In the genomic region with DNA sequence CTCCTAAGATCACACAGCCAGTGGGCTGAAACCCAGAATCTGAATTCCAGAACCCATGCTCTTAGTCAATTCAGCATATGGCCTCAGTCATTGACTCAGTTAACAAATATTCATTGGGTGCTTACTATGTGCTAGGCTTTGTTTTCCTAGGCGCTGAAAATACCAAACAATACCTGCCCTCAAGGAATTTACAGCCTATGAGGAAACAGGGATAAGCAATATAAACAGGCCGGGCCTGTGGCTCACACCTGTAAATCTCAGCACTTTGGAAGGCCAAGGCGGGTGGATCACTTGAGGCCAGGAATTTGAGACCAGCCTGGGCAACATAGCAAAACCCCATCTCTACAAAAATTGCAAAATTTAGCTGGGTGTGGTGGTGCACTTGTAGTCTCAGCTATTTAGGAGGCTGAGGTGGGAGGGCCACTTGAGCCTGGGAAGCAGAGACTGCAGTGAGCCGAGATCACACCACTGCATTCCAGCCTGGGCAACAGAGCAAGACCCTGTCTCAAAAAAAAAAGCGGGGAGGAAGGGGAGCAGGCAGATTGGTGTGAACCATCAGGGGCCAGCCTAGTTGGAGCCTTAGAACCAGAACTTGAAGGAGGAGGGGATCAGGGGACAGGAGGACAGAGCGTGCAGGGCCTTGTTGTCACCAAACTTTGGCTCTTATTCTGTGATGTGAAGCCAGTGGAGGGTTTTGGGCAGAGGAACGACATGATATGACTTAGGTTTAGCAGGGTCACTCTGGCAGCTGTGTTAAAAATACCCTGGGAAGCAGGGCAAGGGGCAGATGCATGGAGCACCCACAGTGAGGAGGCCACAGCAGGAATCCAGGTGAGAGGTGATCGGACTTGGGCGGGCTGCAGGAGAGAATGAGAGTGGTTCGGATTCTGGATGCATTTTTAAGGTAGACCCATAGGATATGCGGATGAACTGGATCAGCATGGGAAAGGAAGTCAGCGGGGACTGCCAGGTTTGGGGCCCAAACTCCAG, we compare ENCODE assay signal across 15 cellular contexts. TPM values are rescaled to one million over a fixed set of nuclear protein-coding genes. Genes with fewer than 3 reads are reported as not detected.
DNase-seq lines count a peak whose midpoint lies in the region; ATAC-seq and TF ChIP-seq lines count a peak whose summit lies in the region.
"Had no signal": no experiment of that assay in that cellular context is flagged by ENCODE, and none has a peak within 500 bp of the region (broad histone marks: within the 10 kb centered on the region; RNA-seq: fewer than 3 reads in every experiment).

No MANE protein-coding gene starts in this region.

- ATAC-seq in IMR-90 (ENCODE audit: low read depth) (no peak), left colon (peak; percentile 52), HG03442 (IDR thresholded peaks at IDR 0.05; ENCODE audit: unreplicated experiment) (no peak), GM19328 (IDR thresholded peaks at IDR 0.05; ENCODE audit: unreplicated experiment) (no peak)
- ATAC-seq: natural killer cell had no signal

- DNase-seq in IMR-90 (no peak), coronary artery (ENCODE audit: low spot score) (peak; percentile 16), left colon (no peak), spleen (no peak), NCI-H1436 (lab: John Stamatoyannopoulos, UW) (no peak), NK-92 (lab: John Stamatoyannopoulos, UW; ENCODE audit: unreplicated experiment) (no peak)
- DNase-seq: activated CD4-positive, CD25-positive, alpha-beta regulatory T cell; CD4-positive, alpha-beta T cell; glutamatergic neuron; natural killer cell; NCI-H446; SHP77 treated with DMSO at 0.1 percent for 48 hours; substantia nigra had no signal

- H2AK5ac ChIP-seq in IMR-90 (ENCODE audit: low read depth, low read length): no peak overlapping the region

- H3K36me3 ChIP-seq in IMR-90 (ENCODE audit: control insufficient read depth, insufficient read depth, low read length) (no peaks in the 10 kb centered on the region), spleen (peaks cover 0 to 44% (median 15%) of the 10 kb centered on the region in 6 donors)

- H2AK9ac ChIP-seq in IMR-90 (replicated peaks; ENCODE audit: low read depth, low read length, poor library complexity): no peak overlapping the region

- intact Hi-C loops in IMR-90 (cut with micrococcal nuclease): no loop called here
- intact Hi-C loops in left colon (cut with DNase I, micrococcal nuclease): no loop called here
- intact Hi-C loops in spleen (cut with DNase I; ENCODE audit: low total_unique reads): no loop called here

- no peak overlapping the region for H3K9ac ChIP-seq in IMR-90 (ENCODE audit: low read depth, low read length)

- no peak overlapping the region for H3K18ac ChIP-seq in IMR-90 (ENCODE audit: low read depth, low read length)

- no peak overlapping the region for H3K56ac ChIP-seq in IMR-90 (ENCODE audit: extremely low read depth, insufficient read depth, low read length)

- no peak overlapping the region for H4K5ac ChIP-seq in IMR-90 (ENCODE audit: low read depth, low read length)

- H4K8ac ChIP-seq in IMR-90 (ENCODE audit: low read depth in 2 of 2, low read length in 2 of 2): no peak overlapping the region

- H3K27me3 ChIP-seq in IMR-90 (ENCODE audit: control insufficient read depth, insufficient read depth, low read length) (peaks cover 7% of the 10 kb centered on the region), spleen (replicated peaks in 1 of 7) (peaks cover 0 to 12% (median under 1%) of the 10 kb centered on the region in 7 donors)

- H3K4me3 ChIP-seq in IMR-90 (ENCODE audit: insufficient read depth, low read depth, low read length) (no peak overlapping the region), coronary artery (peak overlapping the region; percentile 91), spleen (peak overlapping the region in 4 of 8 donors; percentile 44 to 77 (median 68))

- H2AFZ ChIP-seq in IMR-90 (replicated peaks; ENCODE audit: low read length, poor library complexity): no peak overlapping the region

- no peak overlapping the region for H3K23ac ChIP-seq in IMR-90 (ENCODE audit: low read depth, low read length)

- H3K4me1 ChIP-seq in IMR-90 (ENCODE audit: control insufficient read depth, insufficient read depth, low read length) (peaks cover 22% of the 10 kb centered on the region; the same call in 1 of the 2 replicates), spleen (peaks cover 19 to 76% (median 49%) of the 10 kb centered on the region in 6 donors)

- TF ChIP-seq POLR2A in IMR-90 (IDR thresholded peaks at IDR 0.05; ENCODE audit: low read depth, low read length) (no peak), spleen (IDR thresholded peaks at IDR 0.05) (no peak)

- no peak overlapping the region for H3K4me2 ChIP-seq in IMR-90 (ENCODE audit: low read depth, low read length)

- CTCF ChIA-PET in IMR-90 (lab: Yijun Ruan, JAX): no interaction called here

- H2BK5ac ChIP-seq in IMR-90 (ENCODE audit: low read depth, low read length, poor library complexity, severe bottlenecking): no peak overlapping the region

- no peak overlapping the region for H2BK120ac ChIP-seq in IMR-90 (ENCODE audit: low read depth, low read length)

- no peaks in the 10 kb centered on the region for H3K79me1 ChIP-seq in IMR-90 (ENCODE audit: low read depth in 1 of 2, low read length in 2 of 2)

- peaks cover 6% of the 10 kb centered on the region; the same call in 1 of the 2 replicates for H3K9me1 ChIP-seq in IMR-90 (ENCODE audit: insufficient read depth, low read length)

- POLR2A ChIA-PET in IMR-90 (lab: Charles Lee; ENCODE audit: unreplicated experiment): no interaction called here

- H2BK15ac ChIP-seq in IMR-90 (ENCODE audit: low read depth, low read length): no peak overlapping the region

- TF ChIP-seq CTCF in IMR-90 (conservative IDR thresholded peaks at IDR 0.05; ENCODE audit: low read depth, low read length) (no peak), coronary artery (IDR thresholded peaks at IDR 0.05) (no peak), spleen (IDR thresholded peaks at IDR 0.05 in 8 of 11, conservative IDR thresholded peaks at IDR 0.05 in 3 of 11) (no peak)

- H3K4ac ChIP-seq in IMR-90 (ENCODE audit: low read depth, low read length): no peak overlapping the region

- TF ChIP-seq RAD21 in IMR-90 (IDR thresholded peaks at IDR 0.05; ENCODE audit: low read length): no peak

- in situ Hi-C loops in IMR-90 (cut with MboI; ENCODE audit: low sequenced_read_pairs): no loop called here

- H3K9me3 ChIP-seq in IMR-90 (ENCODE audit: control insufficient read depth, insufficient read depth, low read length) (no peaks in the 10 kb centered on the region), spleen (no peaks in the 10 kb centered on the region)

- H3K27ac ChIP-seq in IMR-90 (ENCODE audit: insufficient read depth, low read length) (no peak overlapping the region), coronary artery (peak overlapping the region; percentile 95 to 99), spleen (peak overlapping the region in 6 of 8 donors; percentile 60 to 92 (median 86))

- no peaks in the 10 kb centered on the region; the same call in 1 of the 2 replicates for H4K20me1 ChIP-seq in IMR-90 (ENCODE audit: insufficient read depth, low read length)

- WGBS in IMR-90 (ENCODE audit: extremely low coverage in 2 of 2, insufficient read length in 1 of 2), 2 experiments: 74% methylated on average over 6 of the region's 12 CpGs; no CpG with 5 or more reads in 1 of the 2 experiments
- WGBS in spleen, 5 donors: 72 to 93% (median 80%) methylated on average over 12 of the region's 12 CpGs

- BruUV-seq in IMR-90 (replicated peaks; lab: Mats Ljungman, UMichigan): no TSS peak

- dilution Hi-C loops in IMR-90 (cut with HindIII; ENCODE audit: low sequenced_read_pairs, unreplicated experiment): no loop called here

- H2BK20ac ChIP-seq in IMR-90 (ENCODE audit: low read depth, low read length): no peak overlapping the region

- 0 out of 2 replicates have a peak overlapping the region, but pooled peaks have one; percentile 2 for H3K14ac ChIP-seq in IMR-90 (replicated peaks; ENCODE audit: low read depth, low read length)

- H4K91ac ChIP-seq in IMR-90 (ENCODE audit: insufficient read depth, low read depth, low read length): no peak overlapping the region

TF ChIP-seq in IMR-90, 13 proteins besides CTCF, POLR2A, EP300 and RAD21 (continues in another document):
- TF ChIP-seq SMC3 (IDR thresholded peaks at IDR 0.05; ENCODE audit: low read depth, low read length) (no peak), CHD1 (IDR thresholded peaks at IDR 0.05; ENCODE audit: low read depth, low read length) (no peak), MAFK (IDR thresholded peaks at IDR 0.05; ENCODE audit: low read depth, low read length) (no peak), RCOR1 (IDR thresholded peaks at IDR 0.05; ENCODE audit: insufficient replicate concordance, low read length) (no peak), MAZ (IDR thresholded peaks at IDR 0.05; ENCODE audit: borderline replicate concordance, low read depth, low read length) (no peak), RFX5 (IDR thresholded peaks at IDR 0.05; ENCODE audit: low read depth, low read length) (no peak), NFE2L2 (IDR thresholded peaks at IDR 0.05; ENCODE audit: low read depth, low read length) (no peak), CEBPB (IDR thresholded peaks at IDR 0.05; ENCODE audit: low read depth, low read length) (no peak), FOS (IDR thresholded peaks at IDR 0.05; ENCODE audit: low read depth, low read length) (no peak)
- TF ChIP-seq, protein P1, sequence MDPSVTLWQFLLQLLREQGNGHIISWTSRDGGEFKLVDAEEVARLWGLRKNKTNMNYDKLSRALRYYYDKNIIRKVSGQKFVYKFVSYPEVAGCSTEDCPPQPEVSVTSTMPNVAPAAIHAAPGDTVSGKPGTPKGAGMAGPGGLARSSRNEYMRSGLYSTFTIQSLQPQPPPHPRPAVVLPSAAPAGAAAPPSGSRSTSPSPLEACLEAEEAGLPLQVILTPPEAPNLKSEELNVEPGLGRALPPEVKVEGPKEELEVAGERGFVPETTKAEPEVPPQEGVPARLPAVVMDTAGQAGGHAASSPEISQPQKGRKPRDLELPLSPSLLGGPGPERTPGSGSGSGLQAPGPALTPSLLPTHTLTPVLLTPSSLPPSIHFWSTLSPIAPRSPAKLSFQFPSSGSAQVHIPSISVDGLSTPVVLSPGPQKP (IDR thresholded peaks at IDR 0.05; ENCODE audit: borderline replicate concordance, low read depth, low read length): no peak

RNA-seq across cellular contexts. Expression of a gene that starts 5.8 kb away (rescaled TPM):
- 0.54 and 0.56 TPM in 2 replicates for total RNA-seq in IMR-90 (2012; rRNA removed)
- polyA plus RNA-seq in IMR-90 (2012; rRNA removed): 1.4 and 1.5 TPM in 2 replicates
- 0.76 and 2.1 TPM in 2 replicates for polyA plus RNA-seq in IMR-90 (2012; cell fraction: cytosol; rRNA removed)
- polyA plus RNA-seq in IMR-90 (2012; cell fraction: nucleus; rRNA removed; ENCODE audit: low replicate concordance): 1.7 and 2.8 TPM in 2 replicates
- total RNA-seq in left colon: 100 to 1,000 TPM; 135 to 139 TPM
- 100 to 1,000 TPM; 124 to 393 (median 243) TPM for total RNA-seq in spleen
- 10 to 100 TPM; 18.5 to 98.9 (median 38.0) TPM for polyA plus RNA-seq in spleen
- total RNA-seq: CD4-positive, alpha-beta T cell; natural killer cell had no signal

RNA-seq across cellular contexts. Expression of a gene that starts 35.4 kb away (rescaled TPM):
- not detected in 2 replicates for total RNA-seq in IMR-90 (2012; rRNA removed)
- polyA plus RNA-seq in IMR-90 (2012; rRNA removed): not detected in 2 replicates
- not detected in 2 replicates for polyA plus RNA-seq in IMR-90 (2012; cell fraction: cytosol; rRNA removed)
- polyA plus RNA-seq in IMR-90 (2012; cell fraction: nucleus; rRNA removed; ENCODE audit: low replicate concordance): 0.09 and 0.12 TPM in 2 replicates
- under 1 TPM in 1 of 2 donors, not detected in 1; 0.14 TPM for total RNA-seq in left colon
- total RNA-seq in spleen: not detected
- under 1 TPM in 1 of 3 donors, not detected in 2; 0.06 TPM for polyA plus RNA-seq in spleen
- total RNA-seq: CD4-positive, alpha-beta T cell; natural killer cell had no signal

Comparison
In these comparisons a context has a peak if more than half of its experiments do, and no peak if none do; other contexts are left out.
1. RNA of a gene that starts 5.8 kb away (total RNA-seq): 124 to 393 TPM in spleen and 135 to 139 TPM in left colon; 0.54 to 0.56 TPM in IMR-90; every median in the first group is over 10 times any median in the second.